In the genomic region with DNA sequence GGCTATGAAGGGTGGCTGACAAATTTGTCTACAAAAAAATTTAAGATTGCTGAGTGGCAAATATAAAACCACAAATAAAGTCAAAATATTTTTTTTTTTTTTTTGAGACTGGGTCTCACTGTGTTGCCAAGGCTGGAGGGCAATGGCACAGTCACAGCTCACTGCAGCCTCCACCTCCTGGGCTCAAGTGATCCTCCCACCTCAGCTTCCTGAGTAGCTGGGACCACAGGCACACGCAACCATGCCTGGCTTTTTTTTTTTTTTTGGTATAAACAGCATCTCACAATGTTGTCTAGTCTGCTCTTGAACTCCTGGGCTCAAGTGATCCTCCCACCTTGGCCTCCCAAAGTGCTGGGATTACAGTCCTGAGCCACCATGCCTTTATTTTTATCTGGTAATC, we compare ENCODE assay signal across 2 cellular contexts. TPM values are rescaled to one million over a fixed set of nuclear protein-coding genes. Genes with fewer than 3 reads are reported as not detected.
"Had no signal": no experiment of that assay in that cellular context is flagged by ENCODE, and none has a peak within 500 bp of the region (broad histone marks: within the 10 kb centered on the region; RNA-seq: fewer than 3 reads in every experiment).

No MANE protein-coding gene starts in this region.

RNA-seq across cellular contexts. Expression of a gene that starts 20.9 kb away (rescaled TPM):
- total RNA-seq: lung microvascular endothelial cell, vagina had no signal
